In the genomic region with DNA sequence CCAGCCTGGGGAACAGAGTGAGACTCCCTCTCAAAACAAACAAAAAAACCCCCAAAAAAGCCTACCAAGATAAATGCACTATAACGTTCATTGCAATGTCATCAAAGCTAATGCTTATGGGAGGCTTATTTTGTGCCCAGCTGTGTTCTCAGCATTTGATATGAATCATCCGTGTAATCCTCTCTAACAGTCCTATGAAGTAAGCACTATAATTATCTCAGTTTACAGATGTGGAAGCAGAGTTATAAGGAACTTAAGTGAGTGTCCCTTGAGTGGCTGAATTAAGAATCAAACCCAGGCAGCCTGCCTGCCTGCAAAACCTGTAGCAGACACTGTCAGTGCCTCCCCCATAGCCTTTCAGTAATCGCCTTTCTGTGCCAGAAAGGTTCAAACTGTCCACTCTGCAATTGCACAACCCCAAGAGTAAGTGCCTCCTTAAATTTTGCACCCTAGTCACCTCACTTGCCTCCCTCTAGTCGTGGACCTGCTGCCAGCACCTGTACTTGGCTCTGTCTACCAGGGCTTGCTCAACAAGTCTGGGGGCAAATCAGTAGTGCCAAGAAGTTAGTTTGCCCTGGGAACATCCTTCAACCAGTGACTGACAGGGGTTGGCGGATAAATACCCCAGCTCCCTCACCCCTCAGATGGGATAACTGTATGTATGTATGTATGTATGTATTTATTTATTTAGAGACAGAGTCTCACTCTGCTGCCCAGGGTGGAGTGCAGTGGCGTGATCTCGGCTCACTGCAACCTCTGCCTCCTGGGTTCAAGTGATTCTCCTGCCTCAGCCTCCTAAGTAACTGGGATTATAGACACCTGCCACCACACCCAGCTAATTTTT, we compare ENCODE assay signal across 23 cellular contexts. TPM values are rescaled to one million over a fixed set of nuclear protein-coding genes. Genes with fewer than 3 reads are reported as not detected.
A peak's percentile ranks its signal among the peaks of the same experiment; 100 is the strongest.
DNase-seq lines count a peak whose midpoint lies in the region; ATAC-seq, FAIRE-seq and TF ChIP-seq lines count a peak whose summit lies in the region.
"Had no signal": no experiment of that assay in that cellular context is flagged by ENCODE, and none has a peak within 500 bp of the region (broad histone marks: within the 10 kb centered on the region; RNA-seq: fewer than 3 reads in every experiment).

No MANE protein-coding gene starts in this region.

- H3K27ac ChIP-seq in small intestine (ENCODE audit: low read depth in 1 of 2, low read length in 1 of 2): no peak overlapping the region
- H3K27ac ChIP-seq: adrenal gland, breast epithelium, hepatocyte, SJSA1, testis had no signal

- TF ChIP-seq CTCF in GM13976 (IDR thresholded peaks at IDR 0.05; ENCODE audit: borderline replicate concordance, control extremely low read depth, extremely low read depth, insufficient read depth, missing control alignments): no peak

- H3K27me3 ChIP-seq in small intestine (ENCODE audit: control insufficient read depth in 2 of 2, insufficient read depth in 2 of 2, low read length in 2 of 2): no peaks in the 10 kb centered on the region
- H3K27me3 ChIP-seq: adrenal gland, breast epithelium, hepatocyte, SJSA1, testis had no signal

- H3K36me3 ChIP-seq in small intestine (ENCODE audit: control insufficient read depth in 2 of 2, insufficient read depth in 2 of 2, low read length in 2 of 2): no peaks in the 10 kb centered on the region
- H3K36me3 ChIP-seq: adrenal gland, breast epithelium, HAP-1, SJSA1 had no signal

- in situ Hi-C loops in GM13976 (cut with MboI; ENCODE audit: low sequenced_read_pairs, unreplicated experiment): no loop called here

- no peaks in the 10 kb centered on the region for H3K4me1 ChIP-seq in small intestine (ENCODE audit: control insufficient read depth in 2 of 2, insufficient read depth in 1 of 2, low read depth in 1 of 2, low read length in 1 of 2)
- H3K4me1 ChIP-seq: breast epithelium, HAP-1, SJSA1, testis had no signal

- intact Hi-C loops in Right ventricle myocardium superior (cut with DNase I): no loop called here
- intact Hi-C loops in cardiac septum (cut with DNase I): no loop called here

- no peak overlapping the region for H3K4me3 ChIP-seq in small intestine (ENCODE audit: low read depth in 1 of 2, low read length in 2 of 2)
- H3K4me3 ChIP-seq: adrenal gland, breast epithelium, HAP-1, hepatocyte, SJSA1, testis had no signal

- ATAC-seq in Right ventricle myocardium superior (ENCODE audit: poor library complexity) (peak; percentile 12), GM21423 (IDR thresholded peaks at IDR 0.05; ENCODE audit: unreplicated experiment) (no peak), GM19467 (IDR thresholded peaks at IDR 0.05; ENCODE audit: unreplicated experiment) (no peak)
- ATAC-seq: naive thymus-derived CD8-positive, alpha-beta T cell; stimulated activated memory B cell treated with anti-CD40 and anti-IgM and Interleukin-4, amounts not matched to agents 10 μg/mL and 1 μg/mL and 100 μg/mL, for 72 hours had no signal

- no peaks in the 10 kb centered on the region for H3K9me3 ChIP-seq in small intestine (ENCODE audit: control insufficient read depth, low read depth)
- H3K9me3 ChIP-seq: adrenal gland, breast epithelium, HAP-1, SJSA1, testis had no signal

- WGBS in small intestine, 3 donors: 54 to 62% (median 61%) methylated on average over 7 of the region's 7 CpGs

- DNase-seq in Right ventricle myocardium superior (no peak), cardiac septum (ENCODE audit: low spot score) (no peak), OCI-M1 (lab: John Stamatoyannopoulos, UW) (peak; percentile 66), iris pigment epithelial cell (ENCODE audit: low read depth) (peak; percentile 9), GM13976 (ENCODE audit: low spot score) (no peak), small intestine (no peak)
- DNase-seq: activated CD4-positive, alpha-beta memory T cell treated with anti-CD3 and anti-CD28 coated beads for 36 hours; activated effector memory CD4-positive, alpha-beta T cell treated with anti-CD3 and anti-CD28 coated beads, Interleukin-2, amount 50 U/mL, for 16 hours; adrenal gland; C1 segment of cervical spinal cord; islet precursor cell; mesendoderm; naive thymus-derived CD8-positive, alpha-beta T cell; NCI-H2029 treated with DMSO at 0.1 percent for 48 hours; stimulated activated CD4-positive, alpha-beta T cell treated with anti-CD3 and anti-CD28 coated beads, Interleukin-1b, Interleukin-23, amount 100 ng/mL, for 48 hours; testis had no signal

- FAIRE-seq in small intestine (lab: Jason Lieb, UNC): no peak

RNA-seq across cellular contexts. Expression of gene PPP1CC, which starts 23.8 kb away (rescaled TPM):
- 175 TPM for total RNA-seq in Right ventricle myocardium superior
- total RNA-seq in cardiac septum: 102 TPM
- 100 to 1,000 TPM; 135 to 464 (median 420) TPM for polyA plus RNA-seq in small intestine

Comparison
In these comparisons a context has a peak if more than half of its experiments do, and no peak if none do; other contexts are left out.
1. DNase-seq: peak in OCI-M1 (single experiment) and iris pigment epithelial cell (single experiment); none in Right ventricle myocardium superior (single experiment), cardiac septum (single experiment), GM13976 (single experiment) and small intestine (single experiment).